In genomic region chr2:100820346-100821254, GRCh38 we compare ENCODE assay signal across 9 cellular contexts. TPM values are rescaled to one million over a fixed set of nuclear protein-coding genes. Genes with fewer than 3 reads are reported as not detected.
DNase-seq lines count a peak whose midpoint lies in the region; ATAC-seq and TF ChIP-seq lines count a peak whose summit lies in the region.
"Had no signal": no experiment of that assay in that cellular context is flagged by ENCODE, and none has a peak within 500 bp of the region (broad histone marks: within the 10 kb centered on the region; RNA-seq: fewer than 3 reads in every experiment).

No MANE protein-coding gene starts in this region.

- TF ChIP-seq CTCF in cardiac fibroblast (IDR thresholded peaks at IDR 0.05; ENCODE audit: low read depth, low read length) (no peak), lower lobe of right lung (IDR thresholded peaks at IDR 0.05) (no peak), tibial artery (IDR thresholded peaks at IDR 0.05) (peak in 1 of 2 experiments; percentile 6)

- H3K4me3 ChIP-seq in cardiac fibroblast (replicated peaks in 1 of 2; ENCODE audit: low read depth in 2 of 2, low read length in 2 of 2), result peak overlapping the region; percentile 72 to 85
- peak overlapping the region; percentile 67 for H3K4me3 ChIP-seq in lower lobe of right lung
- peak overlapping the region; percentile 64 to 91 for H3K4me3 ChIP-seq in tibial artery

- H3K9me3 ChIP-seq in lower lobe of right lung (no peaks in the 10 kb centered on the region), tibial artery (no peaks in the 10 kb centered on the region)

- ATAC-seq in lower lobe of right lung, result peak; percentile 25 to 29
- ATAC-seq in HG03095 (IDR thresholded peaks at IDR 0.05; ENCODE audit: unreplicated experiment), result no peak
- no peak for ATAC-seq in HG03097 (IDR thresholded peaks at IDR 0.05; ENCODE audit: low FRiP score, unreplicated experiment)

- H3K4me1 ChIP-seq in lower lobe of right lung (peaks cover 18% of the 10 kb centered on the region), tibial artery (peaks cover 0 to 38% (median 15%) of the 10 kb centered on the region in 4 donors)

- H3K27me3 ChIP-seq in lower lobe of right lung (ENCODE audit: low read depth), result peaks cover 13% of the 10 kb centered on the region
- H3K27me3 ChIP-seq in tibial artery, result no peaks in the 10 kb centered on the region

- DNase-seq in activated CD4-positive, alpha-beta T cell treated with anti-CD3 and anti-CD28 coated beads for 4 hours, result peak; percentile 8 to 19
- no peak for DNase-seq in activated CD4-positive, alpha-beta T cell treated with anti-CD3 and anti-CD28 coated beads for 1 hour
- DNase-seq in cardiac fibroblast (ENCODE audit: low read depth in 2 of 2), result no peak
- DNase-seq in lower lobe of right lung, result no peak
- DNase-seq in tibial artery, result no peak
- no peak for DNase-seq in Kasumi-1 (lab: John Stamatoyannopoulos, UW)
- DNase-seq: KG1 had no signal

- H3K36me3 ChIP-seq in lower lobe of right lung, result no peaks in the 10 kb centered on the region
- no peaks in the 10 kb centered on the region for H3K36me3 ChIP-seq in tibial artery

- intact Hi-C loops in lower lobe of right lung (cut with DNase I) (no loop called here), tibial artery (cut with DNase I; ENCODE audit: low total_unique reads) (no loop called here)

- H3K27ac ChIP-seq in lower lobe of right lung, result peak overlapping the region; percentile 24
- peak overlapping the region; percentile 54 to 89 for H3K27ac ChIP-seq in tibial artery

RNA-seq across cellular contexts. Expression of gene NPAS2, which starts 0.7 kb away (rescaled TPM):
- 10.1 TPM for total RNA-seq in lower lobe of right lung

Comparison
In these comparisons a context has a peak if more than half of its experiments do, and no peak if none do; other contexts are left out.
1. DNase-seq: peak in activated CD4-positive, alpha-beta T cell treated with anti-CD3 and anti-CD28 coated beads for 4 hours (2 of 2); none in activated CD4-positive, alpha-beta T cell treated with anti-CD3 and anti-CD28 coated beads for 1 hour (single experiment), cardiac fibroblast (0 of 2), lower lobe of right lung (single experiment), tibial artery (0 of 2) and Kasumi-1 (0 of 2).
2. ATAC-seq: peak in lower lobe of right lung (2 of 2); none in HG03095 (single experiment) and HG03097 (single experiment).
3. Peak in every context shown above with its lines, with median percentiles within 50 percentile points of each other: H3K4me3 ChIP-seq.